ENCODE assay signal across 21 cellular contexts in the genomic region with DNA sequence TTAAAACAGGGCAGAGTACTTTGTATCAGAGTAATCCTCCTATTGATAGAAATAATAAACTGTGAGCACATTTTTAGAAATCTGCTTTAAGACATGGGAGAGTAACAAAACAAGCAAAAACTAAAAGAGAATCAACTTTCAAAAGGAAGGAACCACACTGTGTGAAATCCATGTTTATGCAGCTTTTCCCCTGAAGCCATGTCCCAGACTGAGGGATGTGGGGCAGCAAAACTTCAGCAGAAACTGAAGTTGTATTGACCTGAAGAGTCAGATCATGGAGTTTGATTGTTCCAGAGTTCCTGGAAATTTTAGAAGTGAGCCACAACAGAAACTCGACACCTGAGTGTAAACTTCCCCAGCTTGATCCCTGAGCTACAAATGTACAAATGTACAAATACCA. TPM values are rescaled to one million over a fixed set of nuclear protein-coding genes. Genes with fewer than 3 reads are reported as not detected.
DNase-seq lines count a peak whose midpoint lies in the region; ATAC-seq and TF ChIP-seq lines count a peak whose summit lies in the region.
"Had no signal": no experiment of that assay in that cellular context is flagged by ENCODE, and none has a peak within 500 bp of the region (broad histone marks: within the 10 kb centered on the region; RNA-seq: fewer than 3 reads in every experiment).

No MANE protein-coding gene starts in this region.

- no peak overlapping the region for H2AK9ac ChIP-seq in IMR-90 (replicated peaks; ENCODE audit: low read depth, low read length, poor library complexity)

- H3K18ac ChIP-seq in IMR-90 (ENCODE audit: low read depth, low read length) = no peak overlapping the region; the same call in 1 of the 2 replicates

- H3K4ac ChIP-seq in IMR-90 (ENCODE audit: low read depth, low read length) = no peak overlapping the region

- H3K27me3 Mint-ChIP-seq in activated T-cell treated with anti-CD3 and anti-CD28 coated beads, Interleukin-2, amount 50 U/mL, for 72 hours (ENCODE audit: low read depth) = peaks cover 26% of the 10 kb centered on the region

- no peak overlapping the region for H2AFZ ChIP-seq in IMR-90 (replicated peaks; ENCODE audit: low read length, poor library complexity)

- no peak overlapping the region for H3K23ac ChIP-seq in IMR-90 (ENCODE audit: low read depth, low read length)

- no peak overlapping the region for H3K27ac Mint-ChIP-seq in activated T-cell treated with anti-CD3 and anti-CD28 coated beads, Interleukin-2, amount 50 U/mL, for 72 hours
- H3K27ac Mint-ChIP-seq: CD4-positive, alpha-beta memory T cell had no signal

- H4K20me1 ChIP-seq in IMR-90 (ENCODE audit: insufficient read depth, low read length) = no peaks in the 10 kb centered on the region
- H4K20me1 ChIP-seq: BLaER1 had no signal

- H3K4me1 Mint-ChIP-seq in activated T-cell treated with anti-CD3 and anti-CD28 coated beads, Interleukin-2, amount 50 U/mL, for 72 hours (ENCODE audit: low read depth) = no peaks in the 10 kb centered on the region

- no TSS peak for BruUV-seq in IMR-90 (replicated peaks; lab: Mats Ljungman, UMichigan)

- DNase-seq in IMR-90 = peak; percentile 23
- peak; percentile 2 for DNase-seq in astrocyte of the hippocampus (ENCODE audit: low read depth, low spot score)
- peak; percentile 9 for DNase-seq in myocyte (ENCODE audit: low read depth)
- no peak for DNase-seq in Right ventricle myocardium superior
- no peak for DNase-seq in GM19240 (ENCODE audit: insufficient read length, low spot score)
- no peak for DNase-seq in activated T-cell treated with anti-CD3 and anti-CD28 coated beads, Interleukin-2, amount 50 U/mL, for 72 hours
- DNase-seq: Caco-2; CD4-positive, alpha-beta memory T cell; DMS 273 treated with DMSO at 0.1 percent for 48 hours; GOT3; Kasumi-1; NCI-H1092; NCI-H1436; NCI-H187 treated with DMSO at 0.1 percent for 48 hours; NCI-H2107; NCI-H510A treated with DMSO at 0.1 percent for 48 hours; NCI-H748 treated with DMSO at 0.1 percent for 48 hours had no signal

- H3K36me3 ChIP-seq in IMR-90 (ENCODE audit: control insufficient read depth, insufficient read depth, low read length) = no peaks in the 10 kb centered on the region
- H3K36me3 ChIP-seq: BLaER1 had no signal

- H2BK120ac ChIP-seq in IMR-90 (ENCODE audit: low read depth, low read length) = no peak overlapping the region

- CTCF ChIA-PET in IMR-90 (lab: Yijun Ruan, JAX) = no interaction called here

- H3K36me3 Mint-ChIP-seq in activated T-cell treated with anti-CD3 and anti-CD28 coated beads, Interleukin-2, amount 50 U/mL, for 72 hours (ENCODE audit: insufficient read depth in 2 of 2) = no peaks in the 10 kb centered on the region
- H3K36me3 Mint-ChIP-seq: CD4-positive, alpha-beta memory T cell had no signal

- no peak overlapping the region for H3K14ac ChIP-seq in IMR-90 (replicated peaks; ENCODE audit: low read depth, low read length)

- TF ChIP-seq RAD21 in IMR-90 (IDR thresholded peaks at IDR 0.05; ENCODE audit: low read length) = no peak

- no peak for TF ChIP-seq CTCF in IMR-90 (conservative IDR thresholded peaks at IDR 0.05; ENCODE audit: low read depth, low read length)

- H4K8ac ChIP-seq in IMR-90 (ENCODE audit: low read depth in 2 of 2, low read length in 2 of 2) = 0 out of 4 replicates have a peak overlapping the region, but pooled peaks of 1 of the 2 experiments have one; percentile 4

- POLR2A ChIA-PET in IMR-90 (lab: Charles Lee; ENCODE audit: unreplicated experiment) = no interaction called here

- H3K27ac ChIP-seq in IMR-90 (ENCODE audit: insufficient read depth, low read length) = no peak overlapping the region
- H3K27ac ChIP-seq: BLaER1 had no signal

- H3K4me3 ChIP-seq in IMR-90 (ENCODE audit: insufficient read depth, low read depth, low read length) = no peak overlapping the region
- H3K4me3 ChIP-seq: BLaER1 had no signal

- H3K9me1 ChIP-seq in IMR-90 (ENCODE audit: insufficient read depth, low read length) = no peaks in the 10 kb centered on the region

- H3K4me1 ChIP-seq in IMR-90 (ENCODE audit: control insufficient read depth, insufficient read depth, low read length) = no peaks in the 10 kb centered on the region; the same call in 1 of the 2 replicates

- no peak overlapping the region for H3K4me3 Mint-ChIP-seq in activated T-cell treated with anti-CD3 and anti-CD28 coated beads, Interleukin-2, amount 50 U/mL, for 72 hours
- H3K4me3 Mint-ChIP-seq: CD4-positive, alpha-beta memory T cell had no signal

- H4K5ac ChIP-seq in IMR-90 (ENCODE audit: low read depth, low read length) = no peak overlapping the region

- H3K27me3 ChIP-seq in IMR-90 (ENCODE audit: control insufficient read depth, insufficient read depth, low read length) = no peaks in the 10 kb centered on the region
- H3K27me3 ChIP-seq: BLaER1 had no signal

- in situ Hi-C loops in IMR-90 (cut with MboI; ENCODE audit: low sequenced_read_pairs) = no loop called here

- H3K4me2 ChIP-seq in IMR-90 (ENCODE audit: low read depth, low read length) = no peak overlapping the region
- H3K4me2 ChIP-seq: BLaER1 had no signal

- no peaks in the 10 kb centered on the region for H3K79me1 ChIP-seq in IMR-90 (ENCODE audit: low read depth in 1 of 2, low read length in 2 of 2)

- no peak overlapping the region for H4K91ac ChIP-seq in IMR-90 (ENCODE audit: insufficient read depth, low read depth, low read length)

- H2BK15ac ChIP-seq in IMR-90 (ENCODE audit: low read depth, low read length) = no peak overlapping the region

- dilution Hi-C loops in IMR-90 (cut with HindIII; ENCODE audit: low sequenced_read_pairs, unreplicated experiment) = no loop called here

- H3K9me3 Mint-ChIP-seq in activated T-cell treated with anti-CD3 and anti-CD28 coated beads, Interleukin-2, amount 50 U/mL, for 72 hours = no peaks in the 10 kb centered on the region
- H3K9me3 Mint-ChIP-seq: CD4-positive, alpha-beta memory T cell had no signal

- intact Hi-C loops in IMR-90 (cut with micrococcal nuclease) (no loop called here), Right ventricle myocardium superior (cut with DNase I) (no loop called here)

- WGBS in IMR-90 (ENCODE audit: extremely low coverage in 2 of 2, insufficient read length in 1 of 2), 2 experiments = no CpG with 5 or more reads among the region's 1 CpG

- no peak for TF ChIP-seq POLR2A in IMR-90 (IDR thresholded peaks at IDR 0.05; ENCODE audit: low read depth, low read length)

- H2BK20ac ChIP-seq in IMR-90 (ENCODE audit: low read depth, low read length) = no peak overlapping the region

- no peak overlapping the region for H3K56ac ChIP-seq in IMR-90 (ENCODE audit: extremely low read depth, insufficient read depth, low read length)

- no peak; the same call in 1 of the 2 replicates for ATAC-seq in IMR-90 (ENCODE audit: low read depth)
- ATAC-seq in HG02642 (IDR thresholded peaks at IDR 0.05; ENCODE audit: poor library complexity, unreplicated experiment) = no peak
- ATAC-seq in Right ventricle myocardium superior (ENCODE audit: poor library complexity) = no peak
- no peak for ATAC-seq in activated T-cell treated with anti-CD3 and anti-CD28 coated beads, Interleukin-2, amount 50 U/mL, for 72 hours (replicated peaks in 1 of 2)
- ATAC-seq: Panc1, SK-N-SH treated with all-trans-retinoic acid at 6 μM for 48 hours had no signal

- no peaks in the 10 kb centered on the region for H3K9me3 ChIP-seq in IMR-90 (ENCODE audit: control insufficient read depth, insufficient read depth, low read length)
- H3K9me3 ChIP-seq: Caco-2 had no signal

- H2BK5ac ChIP-seq in IMR-90 (ENCODE audit: low read depth, low read length, poor library complexity, severe bottlenecking) = no peak overlapping the region

- H3K9ac ChIP-seq in IMR-90 (ENCODE audit: low read depth, low read length) = no peak overlapping the region
- H3K9ac ChIP-seq: BLaER1 had no signal

- H2AK5ac ChIP-seq in IMR-90 (ENCODE audit: low read depth, low read length) = no peak overlapping the region

TF ChIP-seq in IMR-90, 13 proteins besides CTCF, POLR2A, EP300 and RAD21 (continues in another document):
- no peak for TF ChIP-seq MAFK (IDR thresholded peaks at IDR 0.05; ENCODE audit: low read depth, low read length)
- no peak for TF ChIP-seq BHLHE40 (IDR thresholded peaks at IDR 0.05; ENCODE audit: low read depth, low read length)
- TF ChIP-seq MXI1 (IDR thresholded peaks at IDR 0.05; ENCODE audit: borderline replicate concordance, low read depth, low read length) = no peak
- no peak for TF ChIP-seq SMC3 (IDR thresholded peaks at IDR 0.05; ENCODE audit: low read depth, low read length)
- TF ChIP-seq RCOR1 (IDR thresholded peaks at IDR 0.05; ENCODE audit: insufficient replicate concordance, low read length) = no peak
- no peak for TF ChIP-seq MAZ (IDR thresholded peaks at IDR 0.05; ENCODE audit: borderline replicate concordance, low read depth, low read length)
- no peak for TF ChIP-seq NFE2L2 (IDR thresholded peaks at IDR 0.05; ENCODE audit: low read depth, low read length)
- TF ChIP-seq FOS (IDR thresholded peaks at IDR 0.05; ENCODE audit: low read depth, low read length) = no peak
- TF ChIP-seq USF2 (IDR thresholded peaks at IDR 0.05; ENCODE audit: low read depth, low read length) = no peak
- TF ChIP-seq RFX5 (IDR thresholded peaks at IDR 0.05; ENCODE audit: low read depth, low read length) = no peak
- TF ChIP-seq, protein P1, sequence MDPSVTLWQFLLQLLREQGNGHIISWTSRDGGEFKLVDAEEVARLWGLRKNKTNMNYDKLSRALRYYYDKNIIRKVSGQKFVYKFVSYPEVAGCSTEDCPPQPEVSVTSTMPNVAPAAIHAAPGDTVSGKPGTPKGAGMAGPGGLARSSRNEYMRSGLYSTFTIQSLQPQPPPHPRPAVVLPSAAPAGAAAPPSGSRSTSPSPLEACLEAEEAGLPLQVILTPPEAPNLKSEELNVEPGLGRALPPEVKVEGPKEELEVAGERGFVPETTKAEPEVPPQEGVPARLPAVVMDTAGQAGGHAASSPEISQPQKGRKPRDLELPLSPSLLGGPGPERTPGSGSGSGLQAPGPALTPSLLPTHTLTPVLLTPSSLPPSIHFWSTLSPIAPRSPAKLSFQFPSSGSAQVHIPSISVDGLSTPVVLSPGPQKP (IDR thresholded peaks at IDR 0.05; ENCODE audit: borderline replicate concordance, low read depth, low read length) = no peak

RNA-seq across cellular contexts. Expression of gene COMMD8, which starts 53.2 kb away (rescaled TPM):
- total RNA-seq in IMR-90 (2012; rRNA removed) = 12.5 and 29.4 TPM in 2 replicates
- polyA plus RNA-seq in IMR-90 (2012; rRNA removed) = 11.0 and 12.6 TPM in 2 replicates
- polyA plus RNA-seq in IMR-90 (2012; cell fraction: cytosol; rRNA removed) = 2.2 and 4.5 TPM in 2 replicates
- 0.51 and 3.9 TPM in 2 replicates for polyA plus RNA-seq in IMR-90 (2012; cell fraction: nucleus; rRNA removed; ENCODE audit: low replicate concordance)
- total RNA-seq in myocyte = 27.1 and 28.7 TPM in 2 replicates
- polyA plus RNA-seq in myocyte (2012) = 13.6 TPM
- total RNA-seq in Right ventricle myocardium superior = 13.1 TPM
- total RNA-seq in activated T-cell treated with anti-CD3 and anti-CD28 coated beads, Interleukin-2, amount 50 U/mL, for 72 hours = 10 to 100 TPM; 14.1 to 21.6 TPM

Comparison
In these comparisons a context has a peak if more than half of its experiments do, and no peak if none do; other contexts are left out.
1. DNase-seq: peak in IMR-90 (single experiment), astrocyte of the hippocampus (single experiment) and myocyte (single experiment); none in Right ventricle myocardium superior (single experiment), GM19240 (single experiment) and activated T-cell treated with anti-CD3 and anti-CD28 coated beads, Interleukin-2, amount 50 U/mL, for 72 hours (0 of 2).